ENCODE assay signal across 8 cellular contexts in genomic region chr15:29269485-29270168, GRCh38. TPM values are rescaled to one million over a fixed set of nuclear protein-coding genes. Genes with fewer than 3 reads are reported as not detected.
DNase-seq lines count a peak whose midpoint lies in the region; ATAC-seq and TF ChIP-seq lines count a peak whose summit lies in the region.

Gene NSMCE3, minus strand, starts transcription at chr15:29269822. Its CDS starts 117 bp downstream, at chr15:29269705.

- H3K4me1 ChIP-seq in left ventricle myocardium inferior = peaks cover 45% of the 10 kb centered on the region

- no peaks in the 10 kb centered on the region for H3K27me3 Mint-ChIP-seq in progenitor cell of endocrine pancreas

- H3K9me3 ChIP-seq in left ventricle myocardium inferior (replicated peaks) = no peaks in the 10 kb centered on the region

- DNase-seq in NCI-H128 (lab: John Stamatoyannopoulos, UW; ENCODE audit: unreplicated experiment) (peak; percentile 48), SW480 (ENCODE audit: low spot score) (peak; percentile 79), amniotic epithelial cell (ENCODE audit: low read depth) (peak; percentile 81), left ventricle myocardium inferior (peak; percentile 91), progenitor cell of endocrine pancreas (ENCODE audit: low spot score, unreplicated experiment) (peak; percentile 75), ureter (ENCODE audit: low spot score) (peak; percentile 90)

- H3K27ac Mint-ChIP-seq in progenitor cell of endocrine pancreas = peak within 1 kb of the TSS; percentile 97

- H3K36me3 ChIP-seq in left ventricle myocardium inferior = no peaks in the 10 kb centered on the region

- no peaks in the 10 kb centered on the region for H3K36me3 Mint-ChIP-seq in progenitor cell of endocrine pancreas (ENCODE audit: insufficient read depth)

- peak; percentile 92 for ATAC-seq in HG02759 (IDR thresholded peaks at IDR 0.05; ENCODE audit: unreplicated experiment)

- H3K4me3 ChIP-seq in GM12875 (ENCODE audit: low read depth, low read length) = peak within 1 kb of the TSS; percentile 92
- H3K4me3 ChIP-seq in left ventricle myocardium inferior = peak within 1 kb of the TSS; percentile 96

- H3K27ac ChIP-seq in left ventricle myocardium inferior (replicated peaks) = peak within 1 kb of the TSS; percentile 95

- TF ChIP-seq CTCF in GM12875 (IDR thresholded peaks at IDR 0.05; ENCODE audit: borderline replicate concordance, insufficient read depth, low read depth, low read length) = no peak
- no peak for TF ChIP-seq CTCF in left ventricle myocardium inferior (IDR thresholded peaks at IDR 0.05; ENCODE audit: borderline replicate concordance)
- no peak for TF ChIP-seq CTCF in progenitor cell of endocrine pancreas (IDR thresholded peaks at IDR 0.05; ENCODE audit: unreplicated experiment)

- H3K27me3 ChIP-seq in left ventricle myocardium inferior (ENCODE audit: low read depth) = no peaks in the 10 kb centered on the region

- peaks cover 21% of the 10 kb centered on the region for H3K4me1 Mint-ChIP-seq in progenitor cell of endocrine pancreas (ENCODE audit: low read depth)

- intact Hi-C loops in left ventricle myocardium inferior (cut with micrococcal nuclease) = no loop called here

- H3K4me3 Mint-ChIP-seq in progenitor cell of endocrine pancreas (ENCODE audit: low read depth) = peak within 1 kb of the TSS; percentile 83

- H3K9me3 Mint-ChIP-seq in progenitor cell of endocrine pancreas (ENCODE audit: low read depth) = no peaks in the 10 kb centered on the region

RNA-seq across cellular contexts. Expression of gene NSMCE3, which starts in this region (rescaled TPM):
- total RNA-seq in left ventricle myocardium inferior = 6.8 TPM
- total RNA-seq in progenitor cell of endocrine pancreas = 7.9 and 8.4 TPM in 2 replicates
- 8.9 TPM for total RNA-seq in ureter

Comparison
In these comparisons a context has a peak if more than half of its experiments do, and no peak if none do; other contexts are left out.
1. Peak in every context shown above with its lines: DNase-seq, ATAC-seq, H3K4me3 ChIP-seq and H3K27ac ChIP-seq.